In genomic region chr9:3746296-3747275, GRCh38 we compare ENCODE assay signal across 11 cellular contexts.
DNase-seq lines count a peak whose midpoint lies in the region; ATAC-seq and TF ChIP-seq lines count a peak whose summit lies in the region.
"Had no signal": no experiment of that assay in that cellular context is flagged by ENCODE, and none has a peak within 500 bp of the region (broad histone marks: within the 10 kb centered on the region; RNA-seq: fewer than 3 reads in every experiment).

No MANE protein-coding gene starts in this region.

- H3K4me3 ChIP-seq in SJCRH30 (no peak overlapping the region), fibroblast of the aortic adventitia (ENCODE audit: low read depth, low read length) (no peak overlapping the region)
- H3K4me3 ChIP-seq: HAP-1 had no signal

- H3K4me1 ChIP-seq in SJCRH30: peaks cover 8% of the 10 kb centered on the region

- peak overlapping the region; percentile 77 for H3K27ac ChIP-seq in SJCRH30

- H3K36me3 Mint-ChIP-seq in stimulated activated naive CD8-positive, alpha-beta T cell treated with anti-CD3 and anti-CD28 coated beads, Interleukin-15, Interleukin-2, amounts not matched to agents 100 ng/mL and 50 ng/mL, for 24 hours (ENCODE audit: low read depth): no peaks in the 10 kb centered on the region
- no peaks in the 10 kb centered on the region for H3K36me3 Mint-ChIP-seq in endothelial cell (ENCODE audit: low read depth, unreplicated experiment)

- no peaks in the 10 kb centered on the region for H3K27me3 Mint-ChIP-seq in stimulated activated naive CD8-positive, alpha-beta T cell treated with anti-CD3 and anti-CD28 coated beads, Interleukin-15, Interleukin-2, amounts not matched to agents 100 ng/mL and 50 ng/mL, for 24 hours
- peaks cover 3% of the 10 kb centered on the region for H3K27me3 Mint-ChIP-seq in endothelial cell (ENCODE audit: unreplicated experiment)
- H3K27me3 Mint-ChIP-seq: CD4-positive, alpha-beta T cell had no signal

- peaks cover 43% of the 10 kb centered on the region for H3K4me1 Mint-ChIP-seq in stimulated activated naive CD8-positive, alpha-beta T cell treated with anti-CD3 and anti-CD28 coated beads, Interleukin-15, Interleukin-2, amounts not matched to agents 100 ng/mL and 50 ng/mL, for 24 hours (ENCODE audit: low read depth)
- no peaks in the 10 kb centered on the region for H3K4me1 Mint-ChIP-seq in endothelial cell (ENCODE audit: unreplicated experiment)

- H3K27me3 ChIP-seq in SJCRH30: no peaks in the 10 kb centered on the region

- DNase-seq in activated T-cell treated with anti-CD3 and anti-CD28 coated beads for 24 hours (ENCODE audit: low read depth) (peak; percentile 39), SJCRH30 (peak; percentile 31 to 42), fibroblast of the aortic adventitia (ENCODE audit: low read depth) (peak; percentile 80), endothelial cell (ENCODE audit: low spot score) (no peak), NCI-H2029 treated with DMSO at 0.1 percent for 48 hours (lab: John Stamatoyannopoulos, UW) (no peak)
- no peak for DNase-seq in activated T-cell treated with anti-CD3 and anti-CD28 coated beads, Interleukin-2, amount 50 U/mL, for 1 hour
- DNase-seq: CD4-positive, alpha-beta T cell; NCI-H524 had no signal

- no peak for TF ChIP-seq CTCF in fibroblast of the aortic adventitia (IDR thresholded peaks at IDR 0.05; ENCODE audit: insufficient read depth, low read length)
- TF ChIP-seq CTCF in endothelial cell (IDR thresholded peaks at IDR 0.05; ENCODE audit: unreplicated experiment): no peak

- H3K36me3 ChIP-seq in SJCRH30: no peaks in the 10 kb centered on the region
- H3K36me3 ChIP-seq: HAP-1 had no signal

- H3K9me3 ChIP-seq in SJCRH30 (replicated peaks): no peaks in the 10 kb centered on the region
- H3K9me3 ChIP-seq: HAP-1 had no signal

- peak overlapping the region; percentile 19 for H3K4me3 Mint-ChIP-seq in stimulated activated naive CD8-positive, alpha-beta T cell treated with anti-CD3 and anti-CD28 coated beads, Interleukin-15, Interleukin-2, amounts not matched to agents 100 ng/mL and 50 ng/mL, for 24 hours
- H3K4me3 Mint-ChIP-seq in endothelial cell (ENCODE audit: unreplicated experiment): no peak overlapping the region
- H3K4me3 Mint-ChIP-seq: CD4-positive, alpha-beta T cell had no signal

- ATAC-seq in GM21423 (IDR thresholded peaks at IDR 0.05; ENCODE audit: unreplicated experiment): no peak

- peak overlapping the region; percentile 89 for H3K27ac Mint-ChIP-seq in stimulated activated naive CD8-positive, alpha-beta T cell treated with anti-CD3 and anti-CD28 coated beads, Interleukin-15, Interleukin-2, amounts not matched to agents 100 ng/mL and 50 ng/mL, for 24 hours
- H3K27ac Mint-ChIP-seq in endothelial cell (ENCODE audit: unreplicated experiment): no peak overlapping the region
- H3K27ac Mint-ChIP-seq: CD4-positive, alpha-beta T cell had no signal

- no peaks in the 10 kb centered on the region for H3K9me3 Mint-ChIP-seq in stimulated activated naive CD8-positive, alpha-beta T cell treated with anti-CD3 and anti-CD28 coated beads, Interleukin-15, Interleukin-2, amounts not matched to agents 100 ng/mL and 50 ng/mL, for 24 hours
- H3K9me3 Mint-ChIP-seq in endothelial cell (ENCODE audit: unreplicated experiment): no peaks in the 10 kb centered on the region
- H3K9me3 Mint-ChIP-seq: CD4-positive, alpha-beta T cell had no signal

Comparison
In these comparisons a context has a peak if more than half of its experiments do, and no peak if none do; other contexts are left out.
1. DNase-seq: peak in activated T-cell treated with anti-CD3 and anti-CD28 coated beads for 24 hours (single experiment), SJCRH30 (2 of 2) and fibroblast of the aortic adventitia (single experiment); none in activated T-cell treated with anti-CD3 and anti-CD28 coated beads, Interleukin-2, amount 50 U/mL, for 1 hour (single experiment), endothelial cell (single experiment) and NCI-H2029 treated with DMSO at 0.1 percent for 48 hours (single experiment).